16 cellular contexts compared by ENCODE assay signal in genomic region chr10:122475130-122475529, GRCh38. TPM values are rescaled to one million over a fixed set of nuclear protein-coding genes. Genes with fewer than 3 reads are reported as not detected.
DNase-seq lines count a peak whose midpoint lies in the region; ATAC-seq, FAIRE-seq and TF ChIP-seq lines count a peak whose summit lies in the region.
"Had no signal": no experiment of that assay in that cellular context is flagged by ENCODE, and none has a peak within 500 bp of the region (broad histone marks: within the 10 kb centered on the region; RNA-seq: fewer than 3 reads in every experiment).

No MANE protein-coding gene starts in this region.

- no peak overlapping the region for H2AFZ ChIP-seq in endothelial cell of umbilical vein (ENCODE audit: low read depth, low read length)
- H2AFZ ChIP-seq: PC-9 had no signal

- CTCF ChIA-PET in endothelial cell of umbilical vein (lab: Charles Lee): interaction anchor here (0.8 to 2.8 kb wide), 6 partner anchors 20 to 207 kb away, joined by 3 to 14 read pairs (median 4); no protein-coding TSS in a partner anchor

- ATAC-seq in stimulated activated naive CD8-positive, alpha-beta T cell treated with anti-CD3 and anti-CD28 coated beads, Interleukin-15, Interleukin-2, amounts not matched to agents 100 U/mL and 50 U/mL, for 24 hours: no peak
- no peak for ATAC-seq in HG02870 (IDR thresholded peaks at IDR 0.05; ENCODE audit: unreplicated experiment)
- ATAC-seq in HG02973 (IDR thresholded peaks at IDR 0.05; ENCODE audit: unreplicated experiment): no peak
- no peak for ATAC-seq in HG03439 (IDR thresholded peaks at IDR 0.05; ENCODE audit: unreplicated experiment)

- no peaks in the 10 kb centered on the region for H4K20me1 ChIP-seq in endothelial cell of umbilical vein (replicated peaks; ENCODE audit: control insufficient read depth, extremely low read depth, insufficient read depth, low read length)

- H3K36me3 ChIP-seq in endothelial cell of umbilical vein (ENCODE audit: control insufficient read depth in 2 of 2, extremely low read depth in 1 of 2, insufficient read depth in 2 of 2, low read length in 2 of 2) (no peaks in the 10 kb centered on the region), stomach smooth muscle (ENCODE audit: control insufficient read depth in 2 of 2, insufficient read depth in 2 of 2, low read length in 2 of 2) (no peaks in the 10 kb centered on the region)
- H3K36me3 ChIP-seq: HAP-1, lower lobe of right lung had no signal

- BruUV-seq in endothelial cell of umbilical vein (replicated peaks; lab: Mats Ljungman, UMichigan): no TSS peak

- H3K27me3 ChIP-seq in endothelial cell of umbilical vein (ENCODE audit: control insufficient read depth in 2 of 2, insufficient read depth in 2 of 2, low read length in 2 of 2): no peaks in the 10 kb centered on the region
- H3K27me3 ChIP-seq in stomach smooth muscle (ENCODE audit: control insufficient read depth in 1 of 2, insufficient read depth in 2 of 2, low read length in 2 of 2): no peaks in the 10 kb centered on the region

- TF ChIP-seq POLR2A in endothelial cell of umbilical vein (IDR thresholded peaks at IDR 0.05; ENCODE audit: low read depth, low read length): no peak

- peak overlapping the region; percentile 57 for H3K4me2 ChIP-seq in endothelial cell of umbilical vein (ENCODE audit: insufficient read depth, low read length)
- H3K4me2 ChIP-seq: PC-9 had no signal

- no peaks in the 10 kb centered on the region for H3K9me3 ChIP-seq in endothelial cell of umbilical vein (replicated peaks; ENCODE audit: control insufficient read depth, insufficient read depth, low read length)
- H3K9me3 ChIP-seq in stomach smooth muscle (ENCODE audit: control insufficient read depth in 2 of 2, low read length in 2 of 2): no peaks in the 10 kb centered on the region
- H3K9me3 ChIP-seq: HAP-1, lower lobe of right lung had no signal

- dilution Hi-C loops in endothelial cell of umbilical vein (cut with MboI; ENCODE audit: extremely low pct_ligation_motif_present, low sequenced_read_pairs): no loop called here

- H3K27ac ChIP-seq in endothelial cell of umbilical vein (ENCODE audit: insufficient read depth, low read depth, low read length) (peak overlapping the region; percentile 97), stomach smooth muscle (ENCODE audit: low read length) (peak overlapping the region; percentile 49)
- H3K27ac ChIP-seq: lower lobe of right lung, PC-9, VCaP had no signal

- peaks cover 12% of the 10 kb centered on the region for H3K79me2 ChIP-seq in endothelial cell of umbilical vein (ENCODE audit: control insufficient read depth, insufficient read depth, low read length)

- H3K4me1 ChIP-seq in endothelial cell of umbilical vein (ENCODE audit: control insufficient read depth, extremely low read depth, insufficient read depth, low read length) (peaks cover 38% of the 10 kb centered on the region), stomach smooth muscle (ENCODE audit: control insufficient read depth, insufficient read depth, low read length) (peaks cover 52% of the 10 kb centered on the region)

- intact Hi-C loops in endothelial cell of umbilical vein (cut with micrococcal nuclease): no loop called here

- DNase-seq in NCI-H526 treated with DMSO at 0.1 percent for 48 hours (lab: John Stamatoyannopoulos, UW): peak; percentile 54
- peak; percentile 69 for DNase-seq in endothelial cell of umbilical vein (ENCODE audit: low read depth, low spot score)
- peak; percentile 81 for DNase-seq in medulla oblongata (ENCODE audit: extremely low spot score)
- DNase-seq in stimulated activated naive CD8-positive, alpha-beta T cell treated with anti-CD3 and anti-CD28 coated beads, Interleukin-15, Interleukin-2, amounts not matched to agents 100 U/mL and 50 U/mL, for 24 hours: no peak
- DNase-seq: activated naive CD4-positive, alpha-beta T cell treated with Interleukin-2 at 50 U/mL for 16 hours; lower lobe of right lung; NCI-H1417 treated with DMSO at 0.1 percent for 48 hours; PC-9; stimulated activated CD4-positive, alpha-beta T cell treated with anti-CD3 and anti-CD28 coated beads, Interleukin-1b, Interleukin-23, amount 100 ng/mL, for 48 hours had no signal

- POLR2A ChIA-PET in endothelial cell of umbilical vein (lab: Charles Lee): interaction anchor here (1.1 to 2.9 kb wide), 2 partner anchors 20 to 36 kb away, joined by 3 to 15 read pairs; no protein-coding TSS in a partner anchor

- no peaks in the 10 kb centered on the region for H3K9me1 ChIP-seq in endothelial cell of umbilical vein (replicated peaks; ENCODE audit: control insufficient read depth, extremely low read depth, insufficient read depth, low read length)

- no peak for TF ChIP-seq CTCF in endothelial cell of umbilical vein (IDR thresholded peaks at IDR 0.05; ENCODE audit: extremely low read depth in 1 of 2, insufficient read depth in 1 of 2, low read depth in 1 of 2, low read length in 2 of 2)

- H3K9ac ChIP-seq in endothelial cell of umbilical vein (replicated peaks; ENCODE audit: extremely low read depth, insufficient read depth, low read length): peak overlapping the region; percentile 86
- H3K9ac ChIP-seq in stomach smooth muscle (ENCODE audit: low read length in 2 of 2): no peak overlapping the region

- peak; percentile 46 for FAIRE-seq in endothelial cell of umbilical vein (lab: Jason Lieb, UNC)

- H3K4me3 ChIP-seq in endothelial cell of umbilical vein (replicated peaks in 1 of 3; ENCODE audit: insufficient read depth in 1 of 3, low read depth in 1 of 3, low read length in 3 of 3): peak overlapping the region in 1 of 3 experiments; percentile 15
- peak overlapping the region in 1 of 2 donors; percentile 49 for H3K4me3 ChIP-seq in stomach smooth muscle (ENCODE audit: low read length in 2 of 2)
- H3K4me3 ChIP-seq: HAP-1, lower lobe of right lung, PC-9 had no signal

TF ChIP-seq in endothelial cell of umbilical vein, 7 proteins besides CTCF, POLR2A, EP300 and RAD21:
- no peak for TF ChIP-seq EZH2 (IDR thresholded peaks at IDR 0.05; ENCODE audit: borderline replicate concordance, low read depth, low read length, severe bottlenecking)
- TF ChIP-seq JUN (IDR thresholded peaks at IDR 0.05; ENCODE audit: borderline replicate concordance, insufficient read depth, insufficient read length, low read depth): no peak
- no peak for TF ChIP-seq FOS (IDR thresholded peaks at IDR 0.05; ENCODE audit: borderline replicate concordance, insufficient read depth, low read length)
- no peak for TF ChIP-seq MYC (IDR thresholded peaks at IDR 0.05; ENCODE audit: low read depth, low read length)
- no peak for TF ChIP-seq GATA2 (IDR thresholded peaks at IDR 0.05; ENCODE audit: insufficient read depth, insufficient read length, low read depth, low read length)
- peak; percentile 24 for TF ChIP-seq POLR2AphosphoS5 (IDR thresholded peaks at IDR 0.05; ENCODE audit: insufficient read depth, low read depth, low read length)
- no peak for TF ChIP-seq MAX (IDR thresholded peaks at IDR 0.05; ENCODE audit: insufficient read depth, insufficient read length)

RNA-seq across cellular contexts. Expression of gene HTRA1, which starts 13.8 kb away (rescaled TPM):
- total RNA-seq in endothelial cell of umbilical vein: 192 and 255 TPM in 2 replicates
- polyA plus RNA-seq in endothelial cell of umbilical vein: 270 and 309 TPM in 2 replicates
- polyA plus RNA-seq in endothelial cell of umbilical vein (2011; cell fraction: cytosol; rRNA removed): 255 and 265 TPM in 2 replicates
- polyA plus RNA-seq in endothelial cell of umbilical vein (2011; cell fraction: nucleus; rRNA removed): 148 TPM in 2 replicates
- 177 and 200 TPM in 2 replicates for polyA plus RNA-seq in endothelial cell of umbilical vein (2012)
- polyA minus RNA-seq in endothelial cell of umbilical vein: 97.3 and 139 TPM in 2 replicates
- polyA minus RNA-seq in endothelial cell of umbilical vein (2011; cell fraction: cytosol; rRNA and poly(A)+ RNA removed): 16.6 TPM
- 27.5 and 29.2 TPM in 2 replicates for polyA minus RNA-seq in endothelial cell of umbilical vein (2011; cell fraction: nucleus; rRNA and poly(A)+ RNA removed)

RNA-seq across cellular contexts. Expression of gene ARMS2, which starts 20.7 kb away (rescaled TPM):
- total RNA-seq in endothelial cell of umbilical vein: not detected in 2 replicates
- not detected in 2 replicates for polyA plus RNA-seq in endothelial cell of umbilical vein
- polyA plus RNA-seq in endothelial cell of umbilical vein (2011; cell fraction: cytosol; rRNA removed): not detected in 2 replicates
- polyA plus RNA-seq in endothelial cell of umbilical vein (2011; cell fraction: nucleus; rRNA removed): not detected in 2 replicates
- polyA plus RNA-seq in endothelial cell of umbilical vein (2012): not detected in 2 replicates
- polyA minus RNA-seq in endothelial cell of umbilical vein: 0.63 TPM in 1 of 2 replicates, not detected in the other
- not detected for polyA minus RNA-seq in endothelial cell of umbilical vein (2011; cell fraction: cytosol; rRNA and poly(A)+ RNA removed)
- polyA minus RNA-seq in endothelial cell of umbilical vein (2011; cell fraction: nucleus; rRNA and poly(A)+ RNA removed): not detected in 2 replicates
- total RNA-seq: lower lobe of right lung, PC-9, urinary bladder had no signal
- polyA plus RNA-seq: urinary bladder had no signal
